ENCODE assay signal across 10 cellular contexts in the genomic region with DNA sequence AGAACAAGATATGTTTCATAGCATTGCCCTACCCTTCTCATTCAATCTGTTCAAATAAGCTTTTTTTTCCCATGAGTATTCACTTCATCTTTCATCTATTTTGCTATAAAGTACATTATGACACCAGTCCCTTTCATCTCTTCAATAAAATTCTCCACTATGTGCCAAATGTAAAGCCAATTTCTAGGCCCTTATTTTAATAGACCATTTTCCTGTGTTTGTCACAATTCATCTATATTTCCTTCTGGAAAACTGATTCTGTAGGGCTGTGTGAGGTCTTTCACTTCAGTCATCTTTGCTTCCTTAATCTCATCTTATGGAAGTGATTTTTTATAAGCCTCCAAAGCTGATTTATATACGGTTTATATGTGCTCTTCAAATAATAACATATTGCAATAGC.
"Had no signal": no experiment of that assay in that cellular context is flagged by ENCODE, and none has a peak within 500 bp of the region (broad histone marks: within the 10 kb centered on the region; RNA-seq: fewer than 3 reads in every experiment).

No MANE protein-coding gene starts in this region.

- H2AFZ ChIP-seq: GM23248, GM23338 had no signal

- H3K4me3 ChIP-seq: GM23248, GM23338, HAP-1 had no signal

- DNase-seq: GM23248, GOT3, H7, H9, HCEC 1CT, HFFc6 had no signal

- H3K4me2 ChIP-seq: GM23338 had no signal

- FAIRE-seq: H1, H54 had no signal

- H3K36me3 ChIP-seq: HAP-1 had no signal

- H3K9ac ChIP-seq: GM23248 had no signal

- H3K27ac ChIP-seq: GM23248 had no signal

- H3K9me3 ChIP-seq: HAP-1 had no signal
